In the genomic region with DNA sequence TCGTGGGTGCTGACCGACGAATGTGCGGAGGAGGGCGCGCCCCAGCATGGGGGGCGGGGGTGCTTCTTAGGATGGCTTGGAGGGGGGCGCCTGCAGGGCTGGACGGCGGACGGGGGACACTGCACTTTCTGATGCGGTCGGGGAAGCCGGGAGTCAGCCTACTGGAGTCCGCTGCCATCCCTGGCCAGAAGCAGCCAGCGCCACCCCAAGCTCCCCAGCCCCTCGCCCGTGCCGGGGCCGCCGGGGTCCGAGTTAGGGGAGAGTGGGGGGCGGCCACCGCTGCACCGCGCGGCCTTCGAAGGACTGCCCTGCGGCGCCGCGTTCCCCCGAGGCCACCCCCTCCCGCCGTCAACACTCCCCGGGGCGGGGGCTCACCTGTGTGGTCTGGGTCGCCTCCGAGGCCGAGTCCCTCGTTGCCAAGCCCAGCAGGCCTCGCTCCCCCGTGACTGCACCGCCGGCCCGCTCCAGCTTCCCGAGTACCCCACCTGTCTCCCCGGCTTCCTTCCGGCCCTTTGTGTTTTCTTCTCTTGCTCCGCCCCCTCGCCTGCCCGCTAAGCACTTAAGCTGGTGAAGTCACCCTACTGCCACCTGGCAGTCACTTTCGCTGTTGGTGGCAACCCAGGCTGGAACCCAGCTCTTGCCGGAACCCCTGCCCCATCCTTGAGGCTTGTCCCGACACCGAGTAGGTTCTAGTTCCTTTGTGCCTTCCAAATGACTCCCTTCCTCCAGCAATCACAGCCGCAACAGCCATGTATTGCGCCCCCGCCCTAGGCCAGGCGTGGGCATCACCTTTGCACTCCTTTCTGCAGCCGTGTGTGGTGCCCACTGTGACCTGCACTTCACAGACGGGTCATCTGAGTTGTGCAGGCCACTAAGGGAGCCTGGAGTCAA, we compare ENCODE assay signal across 8 cellular contexts. TPM values are rescaled to one million over a fixed set of nuclear protein-coding genes. Genes with fewer than 3 reads are reported as not detected.
DNase-seq lines count a peak whose midpoint lies in the region; ATAC-seq and TF ChIP-seq lines count a peak whose summit lies in the region.

A gene with protein sequence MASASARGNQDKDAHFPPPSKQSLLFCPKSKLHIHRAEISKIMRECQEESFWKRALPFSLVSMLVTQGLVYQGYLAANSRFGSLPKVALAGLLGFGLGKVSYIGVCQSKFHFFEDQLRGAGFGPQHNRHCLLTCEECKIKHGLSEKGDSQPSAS (minus strand): TSS at position 492 of the 891 bp plus-strand sequence. CDS start 2,225 bp downstream, outside the sequence.

- CTCF ChIA-PET in CD4-positive, alpha-beta memory T cell (lab: Charles Lee; ENCODE audit: partially characterized antibody) = interaction anchor here (0.9 to 4.0 kb wide), 19 partner anchors 17 to 380 kb away, joined by 3 to 41 read pairs (median 4); no protein-coding TSS in a partner anchor

- H4K20me1 ChIP-seq in neural cell (ENCODE audit: insufficient read depth) = no peaks in the 10 kb centered on the region

- H3F3A ChIP-seq in neural cell (ENCODE audit: insufficient read depth, low read length, poor library complexity, severe bottlenecking) = no peaks in the 10 kb centered on the region

- H3K4me3 Mint-ChIP-seq in CD4-positive, alpha-beta memory T cell = peak within 1 kb of the TSS; percentile 92 to 98 (median 93)

- peak within 1 kb of the TSS; percentile 59 for H3K27ac ChIP-seq in CD4-positive, alpha-beta memory T cell (ENCODE audit: low read depth, low read length)
- no peak within 1 kb of the TSS for H3K27ac ChIP-seq in esophagus muscularis mucosa (replicated peaks in 1 of 4)
- peak within 1 kb of the TSS; percentile 3 for H3K27ac ChIP-seq in neural cell (ENCODE audit: low read length)
- H3K27ac ChIP-seq in subcutaneous abdominal adipose tissue (ENCODE audit: low read depth, low read length) = no peak within 1 kb of the TSS

- peaks cover 21 to 30% of the 10 kb centered on the region in 2 donors for H3K36me3 Mint-ChIP-seq in CD4-positive, alpha-beta memory T cell

- H3K27me3 ChIP-seq in CD4-positive, alpha-beta memory T cell (ENCODE audit: insufficient read depth, low read length) = no peaks in the 10 kb centered on the region
- H3K27me3 ChIP-seq in esophagus muscularis mucosa = no peaks in the 10 kb centered on the region
- H3K27me3 ChIP-seq in neural cell (ENCODE audit: insufficient read depth, low read depth, low read length) = no peaks in the 10 kb centered on the region
- peaks cover 0 to 5% (median 0%) of the 10 kb centered on the region in 5 donors for H3K27me3 ChIP-seq in subcutaneous abdominal adipose tissue (ENCODE audit: control insufficient read depth in 5 of 5, insufficient read depth in 4 of 5, low read length in 5 of 5)

- 10% methylated on average over 39 of the region's 62 CpGs for WGBS in esophagus muscularis mucosa

- H3K4me1 ChIP-seq in CD4-positive, alpha-beta memory T cell (ENCODE audit: insufficient read depth, low read length) = peaks cover 39% of the 10 kb centered on the region
- peaks cover 6 to 19% (median 14%) of the 10 kb centered on the region in 4 donors for H3K4me1 ChIP-seq in esophagus muscularis mucosa
- peaks cover 0 to 18% (median 14%) of the 10 kb centered on the region in 5 donors for H3K4me1 ChIP-seq in subcutaneous abdominal adipose tissue (ENCODE audit: control insufficient read depth in 5 of 5, insufficient read depth in 5 of 5, low read length in 5 of 5)

- peaks cover 3% of the 10 kb centered on the region for H3K79me2 ChIP-seq in neural cell (replicated peaks; ENCODE audit: insufficient read depth, low read length)

- intact Hi-C loops in CD4-positive, alpha-beta memory T cell (cut with micrococcal nuclease) = loop anchor here (1.0 to 10.0 kb wide), 7 partner anchors 17 to 632 kb away; a partner anchor contains a TSS
- intact Hi-C loops in esophagus muscularis mucosa (cut with DNase I) = loop anchor here (5.0 kb wide), 1 partner anchor 329 kb away; no protein-coding TSS in a partner anchor

- TF ChIP-seq POLR2A in esophagus muscularis mucosa (IDR thresholded peaks at IDR 0.05; ENCODE audit: low read depth) = no peak

- no peaks in the 10 kb centered on the region for H3K9me3 ChIP-seq in CD4-positive, alpha-beta memory T cell (ENCODE audit: control insufficient read depth in 1 of 2, low read length in 2 of 2)
- H3K9me3 ChIP-seq in esophagus muscularis mucosa (no peaks in the 10 kb centered on the region), neural cell (ENCODE audit: low read length) (no peaks in the 10 kb centered on the region), subcutaneous abdominal adipose tissue (ENCODE audit: control insufficient read depth in 5 of 5, low read length in 5 of 5) (no peaks in the 10 kb centered on the region)

- peak within 1 kb of the TSS; percentile 83 to 97 (median 94) for H3K27ac Mint-ChIP-seq in CD4-positive, alpha-beta memory T cell

- H3K9me3 Mint-ChIP-seq in CD4-positive, alpha-beta memory T cell = no peaks in the 10 kb centered on the region

- peak within 1 kb of the TSS; percentile 77 for H3K9ac ChIP-seq in neural cell (ENCODE audit: low read length)
- peak within 1 kb of the TSS in 4 of 5 donors; percentile 14 to 72 (median 59) for H3K9ac ChIP-seq in subcutaneous abdominal adipose tissue (ENCODE audit: low read length in 5 of 5)

- TF ChIP-seq CTCF in esophagus muscularis mucosa (IDR thresholded peaks at IDR 0.05) = peak in 2 of 3 experiments; percentile 10 to 23
- no peak for TF ChIP-seq CTCF in neural cell (IDR thresholded peaks at IDR 0.05; ENCODE audit: poor library complexity, severe bottlenecking)

- peaks cover 19% of the 10 kb centered on the region for H3K36me3 ChIP-seq in CD4-positive, alpha-beta memory T cell (ENCODE audit: insufficient read depth, low read length)
- H3K36me3 ChIP-seq in esophagus muscularis mucosa (peaks cover 0 to 9% (median 3%) of the 10 kb centered on the region in 4 donors), neural cell (ENCODE audit: insufficient read depth, low read length) (peaks cover 5% of the 10 kb centered on the region), subcutaneous abdominal adipose tissue (ENCODE audit: control insufficient read depth in 5 of 5, insufficient read depth in 5 of 5, low read length in 5 of 5) (peaks cover 0 to 5% (median 4%) of the 10 kb centered on the region in 5 donors)

- ATAC-seq in GM19397 (IDR thresholded peaks at IDR 0.05; ENCODE audit: unreplicated experiment) = peak; percentile 99
- ATAC-seq in HG03565 (IDR thresholded peaks at IDR 0.05; ENCODE audit: unreplicated experiment) = peak; percentile 89

- H3K4me3 ChIP-seq in CD4-positive, alpha-beta memory T cell (ENCODE audit: low read length in 2 of 2) = peak within 1 kb of the TSS; percentile 70 to 77
- H3K4me3 ChIP-seq in esophagus muscularis mucosa (peak within 1 kb of the TSS; percentile 63 to 78 (median 71)), neural cell (ENCODE audit: low read length) (peak within 1 kb of the TSS; percentile 76), subcutaneous abdominal adipose tissue (ENCODE audit: low read depth in 1 of 5, low read length in 5 of 5) (peak within 1 kb of the TSS; percentile 65 to 78 (median 70))

- TF ChIP-seq RAD21 in neural cell (conservative IDR thresholded peaks at IDR 0.05) = peak; percentile 11

- POLR2A ChIA-PET in CD4-positive, alpha-beta memory T cell (lab: Charles Lee; ENCODE audit: partially characterized antibody) = interaction anchor here (0.8 to 2.6 kb wide), 10 partner anchors 9 to 328 kb away, joined by 3 to 23 read pairs (median 4); a partner anchor contains a TSS

- peak; percentile 80 to 89 (median 82) for DNase-seq in CD4-positive, alpha-beta memory T cell
- DNase-seq in NCI-H82 (lab: John Stamatoyannopoulos, UW) (peak; percentile 89), activated T-cell treated with anti-CD3 and anti-CD28 coated beads for 24 hours (ENCODE audit: low read depth) (peak; percentile 69), esophagus muscularis mucosa (ENCODE audit: extremely low spot score) (no peak)

- peak within 1 kb of the TSS; percentile 39 for H3K4me2 ChIP-seq in neural cell (ENCODE audit: low read length)

- no peaks in the 10 kb centered on the region for H3K27me3 Mint-ChIP-seq in CD4-positive, alpha-beta memory T cell

- H3K9me2 ChIP-seq in neural cell (ENCODE audit: insufficient read depth, low read length) = no peaks in the 10 kb centered on the region

- H3K4me1 Mint-ChIP-seq in CD4-positive, alpha-beta memory T cell = peaks cover 31 to 55% (median 38%) of the 10 kb centered on the region in 4 donors

- H2AFZ ChIP-seq in neural cell (ENCODE audit: low read depth, low read length) = peak within 1 kb of the TSS; percentile 84

- TF ChIP-seq EP300 in esophagus muscularis mucosa (IDR thresholded peaks at IDR 0.05) = no peak
- no peak for TF ChIP-seq EP300 in neural cell (conservative IDR thresholded peaks at IDR 0.05; ENCODE audit: poor library complexity, severe bottlenecking)

TF ChIP-seq in neural cell, 6 proteins besides CTCF, POLR2A, EP300 and RAD21 (continues in another document):
- TF ChIP-seq EZH2 (IDR thresholded peaks at IDR 0.05; ENCODE audit: borderline replicate concordance, insufficient read depth, low read length, poor library complexity, severe bottlenecking) (no peak), SMC3 (conservative IDR thresholded peaks at IDR 0.05; ENCODE audit: poor library complexity) (no peak)

RNA-seq across cellular contexts. Expression of the gene that starts here (rescaled TPM):
- total RNA-seq in CD4-positive, alpha-beta memory T cell = 100 to 1,000 TPM; 102 to 108 TPM
- 100 to 1,000 TPM; 192 to 245 TPM for polyA plus RNA-seq in CD4-positive, alpha-beta memory T cell
- 1 to 10 TPM; 3.3 to 9.5 (median 7.9) TPM for total RNA-seq in esophagus muscularis mucosa
- polyA plus RNA-seq in neural cell = 67.2 and 69.7 TPM in 2 replicates
- 19.5 and 22.0 TPM in 2 replicates for polyA minus RNA-seq in neural cell

Comparison
In these comparisons a context has a peak if more than half of its experiments do, and no peak if none do; other contexts are left out.
1. RNA of the gene that starts here (total RNA-seq): 102 to 108 TPM in CD4-positive, alpha-beta memory T cell; 3.3 to 9.5 TPM in esophagus muscularis mucosa; every median in the first group is over 4 times any median in the second.
2. H3K27ac ChIP-seq: peak in CD4-positive, alpha-beta memory T cell (single experiment) and neural cell (single experiment); none in esophagus muscularis mucosa (0 of 4) and subcutaneous abdominal adipose tissue (single experiment).
3. Peak in every context shown above with its lines, with median percentiles within 50 percentile points of each other: H3K4me3 ChIP-seq.